In genomic region chr6:167056370-167056769, GRCh38 we compare ENCODE assay signal across 8 cellular contexts. TPM values are rescaled to one million over a fixed set of nuclear protein-coding genes. Genes with fewer than 3 reads are reported as not detected.
A peak's percentile ranks its signal among the peaks of the same experiment; 100 is the strongest.
DNase-seq lines count a peak whose midpoint lies in the region; ATAC-seq, FAIRE-seq and TF ChIP-seq lines count a peak whose summit lies in the region.

No MANE protein-coding gene starts in this region.

- H3K4me1 Mint-ChIP-seq in activated CD8-positive, alpha-beta T cell treated with anti-CD3 and anti-CD28 coated beads, Interleukin-2, amount 10 ng/mL, durations not matched to agents 7 days and 5 days (ENCODE audit: low read depth) = peaks cover 4% of the 10 kb centered on the region
- H3K4me1 Mint-ChIP-seq in MCF 10A (ENCODE audit: insufficient read depth, unreplicated experiment) = no peaks in the 10 kb centered on the region

- H3K4me3 ChIP-seq in AG10803 (ENCODE audit: low read length) (no peak overlapping the region), upper lobe of right lung (no peak overlapping the region), MG63 (no peak overlapping the region), kidney (ENCODE audit: low read length in 2 of 2) (no peak overlapping the region)

- H3K27ac Mint-ChIP-seq in activated CD8-positive, alpha-beta T cell treated with anti-CD3 and anti-CD28 coated beads, Interleukin-2, amount 10 ng/mL, durations not matched to agents 7 days and 5 days = no peak overlapping the region
- H3K27ac Mint-ChIP-seq in MCF 10A (ENCODE audit: low read depth, unreplicated experiment) = no peak overlapping the region

- intact Hi-C loops in upper lobe of right lung (cut with DNase I) (no loop called here), MCF 10A (cut with micrococcal nuclease) (no loop called here), kidney (cut with DNase I) (no loop called here)

- H3K36me3 ChIP-seq in upper lobe of right lung (no peaks in the 10 kb centered on the region), MG63 (no peaks in the 10 kb centered on the region; the same call in 1 of the 2 replicates), kidney (ENCODE audit: control insufficient read depth in 1 of 2, insufficient read depth in 2 of 2, low read length in 2 of 2) (no peaks in the 10 kb centered on the region)

- H3K4me1 ChIP-seq in upper lobe of right lung = no peaks in the 10 kb centered on the region
- no peaks in the 10 kb centered on the region for H3K4me1 ChIP-seq in kidney (ENCODE audit: control insufficient read depth in 1 of 2, insufficient read depth in 1 of 2, low read depth in 1 of 2, low read length in 2 of 2)

- peaks cover 16% of the 10 kb centered on the region for H3K27me3 Mint-ChIP-seq in activated CD8-positive, alpha-beta T cell treated with anti-CD3 and anti-CD28 coated beads, Interleukin-2, amount 10 ng/mL, durations not matched to agents 7 days and 5 days (ENCODE audit: low read depth)
- peaks cover 11% of the 10 kb centered on the region for H3K27me3 Mint-ChIP-seq in MCF 10A (ENCODE audit: insufficient read depth, unreplicated experiment)

- H3K9me3 Mint-ChIP-seq in activated CD8-positive, alpha-beta T cell treated with anti-CD3 and anti-CD28 coated beads, Interleukin-2, amount 10 ng/mL, durations not matched to agents 7 days and 5 days (ENCODE audit: insufficient read depth) = no peaks in the 10 kb centered on the region
- H3K9me3 Mint-ChIP-seq in MCF 10A (ENCODE audit: unreplicated experiment) = no peaks in the 10 kb centered on the region

- H3K36me3 Mint-ChIP-seq in activated CD8-positive, alpha-beta T cell treated with anti-CD3 and anti-CD28 coated beads, Interleukin-2, amount 10 ng/mL, durations not matched to agents 7 days and 5 days (ENCODE audit: low read depth) = no peaks in the 10 kb centered on the region
- H3K36me3 Mint-ChIP-seq in MCF 10A (ENCODE audit: insufficient read depth, unreplicated experiment) = peaks cover 6% of the 10 kb centered on the region

- BruUV-seq in MCF 10A (replicated peaks; lab: Mats Ljungman, UMichigan) = no TSS peak

- H3K27me3 ChIP-seq in upper lobe of right lung (no peaks in the 10 kb centered on the region), MG63 (no peaks in the 10 kb centered on the region)

- H3K4me3 Mint-ChIP-seq in activated CD8-positive, alpha-beta T cell treated with anti-CD3 and anti-CD28 coated beads, Interleukin-2, amount 10 ng/mL, durations not matched to agents 7 days and 5 days = no peak overlapping the region
- no peak overlapping the region for H3K4me3 Mint-ChIP-seq in MCF 10A (ENCODE audit: unreplicated experiment)

- POLR2A ChIA-PET in activated CD8-positive, alpha-beta T cell treated with anti-CD3 and anti-CD28 coated beads, Interleukin-2, amount 10 ng/mL, durations not matched to agents 7 days and 5 days (lab: Charles Lee) = no interaction called here
- POLR2A ChIA-PET in MCF 10A (lab: Yijun Ruan, JAX) = interaction anchor here (0.6 kb wide), 1 partner anchor 16 kb away, joined by 3 read pairs; no protein-coding TSS in a partner anchor

- CTCF ChIA-PET in activated CD8-positive, alpha-beta T cell treated with anti-CD3 and anti-CD28 coated beads, Interleukin-2, amount 10 ng/mL, durations not matched to agents 7 days and 5 days (lab: Charles Lee) = interaction anchor here (0.8 to 1.4 kb wide), 3 partner anchors 13 to 85 kb away, joined by 3 to 7 read pairs (median 3); no protein-coding TSS in a partner anchor
- CTCF ChIA-PET in MCF 10A (lab: Yijun Ruan, JAX) = no interaction called here

- DNase-seq in AG10803 (ENCODE audit: low read depth) (peak; percentile 15), upper lobe of right lung (no peak), MCF 10A (ENCODE audit: unreplicated experiment) (no peak), MG63 (no peak), kidney (no peak)
- DNase-seq in activated CD8-positive, alpha-beta T cell treated with anti-CD3 and anti-CD28 coated beads, Interleukin-2, amount 10 ng/mL, durations not matched to agents 7 days and 5 days = peak; percentile 41

- no peak overlapping the region for H3K9ac ChIP-seq in kidney (ENCODE audit: low read length in 2 of 2)

- H3K9me3 ChIP-seq in upper lobe of right lung = no peaks in the 10 kb centered on the region
- H3K9me3 ChIP-seq in MG63 = no peaks in the 10 kb centered on the region
- H3K9me3 ChIP-seq in kidney (ENCODE audit: control insufficient read depth in 1 of 2, low read length in 2 of 2) = no peaks in the 10 kb centered on the region

- H3K27ac ChIP-seq in upper lobe of right lung (no peak overlapping the region), kidney (ENCODE audit: low read depth in 2 of 2, low read length in 2 of 2) (no peak overlapping the region)

- TF ChIP-seq CTCF in AG10803 (conservative IDR thresholded peaks at IDR 0.05; ENCODE audit: low read length) (no peak), upper lobe of right lung (IDR thresholded peaks at IDR 0.05) (no peak), MCF 10A (IDR thresholded peaks at IDR 0.05; ENCODE audit: unreplicated experiment) (no peak), kidney (IDR thresholded peaks at IDR 0.05; ENCODE audit: borderline replicate concordance, extremely low read depth, insufficient read depth) (no peak)

- FAIRE-seq in kidney (lab: Jason Lieb, UNC) = no peak

- ATAC-seq in GM19035 (IDR thresholded peaks at IDR 0.05; ENCODE audit: unreplicated experiment) (peak; percentile 83), HG03175 (IDR thresholded peaks at IDR 0.05; ENCODE audit: unreplicated experiment) (peak; percentile 96), upper lobe of right lung (peak; percentile 42)
- peak; percentile 39 for ATAC-seq in activated CD8-positive, alpha-beta T cell treated with anti-CD3 and anti-CD28 coated beads, Interleukin-2, amount 10 ng/mL, durations not matched to agents 7 days and 5 days

RNA-seq across cellular contexts. Expression of gene CEP43, which starts 57.2 kb away (rescaled TPM):
- total RNA-seq in activated CD8-positive, alpha-beta T cell treated with anti-CD3 and anti-CD28 coated beads, Interleukin-2, amount 10 ng/mL, durations not matched to agents 7 days and 5 days = 10 to 100 TPM; 25.6 to 28.1 TPM
- 10.7 TPM for total RNA-seq in upper lobe of right lung
- 23.8 and 31.0 TPM in 2 replicates for total RNA-seq in MCF 10A (2022)
- 18.3 and 33.0 TPM in 2 replicates for total RNA-seq in MG63 (2014; rRNA removed; shearing (Covaris generic); ENCODE audit: low replicate concordance)
- total RNA-seq in kidney = 17.9 TPM
- polyA plus RNA-seq in kidney (ENCODE audit: insufficient read depth, low read depth, low replicate concordance) = 17.8 TPM

Comparison
In these comparisons a context has a peak if more than half of its experiments do, and no peak if none do; other contexts are left out.
1. DNase-seq: peak in AG10803 (single experiment) and activated CD8-positive, alpha-beta T cell treated with anti-CD3 and anti-CD28 coated beads, Interleukin-2, amount 10 ng/mL, durations not matched to agents 7 days and 5 days (single experiment); none in upper lobe of right lung (single experiment), MCF 10A (single experiment), MG63 (single experiment) and kidney (single experiment).
2. ATAC-seq: peak in every context shown above with its lines; median percentile 96 in HG03175; 83 in GM19035; 42 in upper lobe of right lung; 39 in activated CD8-positive, alpha-beta T cell treated with anti-CD3 and anti-CD28 coated beads, Interleukin-2, amount 10 ng/mL, durations not matched to agents 7 days and 5 days.